In genomic region chrX:27966955-27967354, GRCh38 we compare ENCODE assay signal across 1 cellular context.
TF ChIP-seq lines count a peak whose summit lies in the region.

No MANE protein-coding gene starts in this region.

TF ChIP-seq in HepG2, 621 proteins besides CTCF, POLR2A, EP300 and RAD21 (continued from another document):
- TF ChIP-seq, protein P1, sequence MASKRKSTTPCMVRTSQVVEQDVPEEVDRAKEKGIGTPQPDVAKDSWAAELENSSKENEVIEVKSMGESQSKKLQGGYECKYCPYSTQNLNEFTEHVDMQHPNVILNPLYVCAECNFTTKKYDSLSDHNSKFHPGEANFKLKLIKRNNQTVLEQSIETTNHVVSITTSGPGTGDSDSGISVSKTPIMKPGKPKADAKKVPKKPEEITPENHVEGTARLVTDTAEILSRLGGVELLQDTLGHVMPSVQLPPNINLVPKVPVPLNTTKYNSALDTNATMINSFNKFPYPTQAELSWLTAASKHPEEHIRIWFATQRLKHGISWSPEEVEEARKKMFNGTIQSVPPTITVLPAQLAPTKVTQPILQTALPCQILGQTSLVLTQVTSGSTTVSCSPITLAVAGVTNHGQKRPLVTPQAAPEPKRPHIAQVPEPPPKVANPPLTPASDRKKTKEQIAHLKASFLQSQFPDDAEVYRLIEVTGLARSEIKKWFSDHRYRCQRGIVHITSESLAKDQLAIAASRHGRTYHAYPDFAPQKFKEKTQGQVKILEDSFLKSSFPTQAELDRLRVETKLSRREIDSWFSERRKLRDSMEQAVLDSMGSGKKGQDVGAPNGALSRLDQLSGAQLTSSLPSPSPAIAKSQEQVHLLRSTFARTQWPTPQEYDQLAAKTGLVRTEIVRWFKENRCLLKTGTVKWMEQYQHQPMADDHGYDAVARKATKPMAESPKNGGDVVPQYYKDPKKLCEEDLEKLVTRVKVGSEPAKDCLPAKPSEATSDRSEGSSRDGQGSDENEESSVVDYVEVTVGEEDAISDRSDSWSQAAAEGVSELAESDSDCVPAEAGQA (IDR thresholded peaks at IDR 0.05; ENCODE audit: low read depth): no peak
- TF ChIP-seq, protein P1 (CRISPR knock-in tag; IDR thresholded peaks at IDR 0.05; ENCODE audit: borderline replicate concordance): no peak
- no peak for TF ChIP-seq ZSCAN20 (CRISPR knock-in tag; IDR thresholded peaks at IDR 0.05; ENCODE audit: borderline replicate concordance)
